1 cellular context compared by ENCODE assay signal in genomic region chr4:25320374-25321172, GRCh38.
TF ChIP-seq lines count a peak whose summit lies in the region.

No MANE protein-coding gene starts in this region.

TF ChIP-seq in GM12878, 131 proteins besides CTCF, POLR2A, EP300 and RAD21:
- TF ChIP-seq SRF (IDR thresholded peaks at IDR 0.05; ENCODE audit: low read depth in 2 of 2, low read length in 2 of 2): 0 out of 4 replicates have a peak, but pooled peaks of 1 of the 2 experiments have one; percentile 43
- TF ChIP-seq BCL3 (IDR thresholded peaks at IDR 0.05; ENCODE audit: borderline replicate concordance, insufficient read depth, low read depth, low read length, poor library complexity, severe bottlenecking): peak; percentile 38
- TF ChIP-seq IRF3 (IDR thresholded peaks at IDR 0.05): no peak
